ENCODE assay signal across 6 cellular contexts in the genomic region with DNA sequence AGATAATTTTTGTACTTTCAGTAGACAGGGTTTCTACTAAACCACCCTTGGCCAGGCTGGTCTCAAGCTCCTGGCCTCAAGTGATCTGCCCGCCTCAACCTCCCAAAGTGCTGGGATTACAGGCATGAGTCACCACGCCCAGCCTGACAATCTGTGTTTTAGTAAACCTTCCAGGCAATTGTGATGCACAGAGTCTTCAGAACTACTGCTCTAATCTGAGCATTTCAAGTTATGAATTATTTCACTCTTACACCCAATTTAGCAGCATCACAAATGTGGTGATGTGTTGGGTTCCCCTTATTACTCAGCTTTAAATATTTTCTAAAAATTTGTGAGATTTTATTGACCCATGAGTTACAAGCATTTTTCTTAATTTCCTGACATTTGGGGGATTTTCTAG.
"Had no signal": no experiment of that assay in that cellular context is flagged by ENCODE, and none has a peak within 500 bp of the region (broad histone marks: within the 10 kb centered on the region; RNA-seq: fewer than 3 reads in every experiment).

No MANE protein-coding gene starts in this region.

- H3K27me3 Mint-ChIP-seq: IgD-negative memory B cell had no signal

- ATAC-seq: HepG2, K562 had no signal

- H3K4me1 Mint-ChIP-seq: IgD-negative memory B cell had no signal

- DNase-seq: IMR-90, KBM-7 had no signal

- H3K9me3 Mint-ChIP-seq: IgD-negative memory B cell had no signal

- FAIRE-seq: HepG2, HTR-8/SVneo, K562 had no signal

- H3K27ac Mint-ChIP-seq: IgD-negative memory B cell had no signal

- H3K4me3 ChIP-seq: K562 had no signal

- H3K4me3 Mint-ChIP-seq: IgD-negative memory B cell had no signal
